8 cellular contexts compared by ENCODE assay signal in genomic region chr18:63322908-63323634, GRCh38. TPM values are rescaled to one million over a fixed set of nuclear protein-coding genes. Genes with fewer than 3 reads are reported as not detected.
DNase-seq lines count a peak whose midpoint lies in the region; ATAC-seq, FAIRE-seq and TF ChIP-seq lines count a peak whose summit lies in the region.

No MANE protein-coding gene starts in this region.

- H3K27me3 ChIP-seq in brain microvascular endothelial cell (replicated peaks) = peaks cover 2% of the 10 kb centered on the region

- peak; percentile 46 for DNase-seq in A172 (ENCODE audit: low spot score)
- DNase-seq in GM12865 (ENCODE audit: low read depth) = peak; percentile 80
- DNase-seq in NCI-H146 (lab: John Stamatoyannopoulos, UW) = peak; percentile 82
- peak; percentile 4 to 54 for DNase-seq in SW 1271 (lab: John Stamatoyannopoulos, UW)
- peak; percentile 51 for DNase-seq in brain microvascular endothelial cell
- DNase-seq in stimulated activated CD4-positive, alpha-beta T cell treated with anti-CD3 and anti-CD28 coated beads, Interleukin-2, amount 100 ng/mL, for 24 hours = peak; percentile 47 to 60

- H3K36me3 ChIP-seq in brain microvascular endothelial cell (replicated peaks) = no peaks in the 10 kb centered on the region

- H3K27ac ChIP-seq in brain microvascular endothelial cell = no peak overlapping the region

- in situ Hi-C loops in brain microvascular endothelial cell (cut with HindIII; ENCODE audit: low pct_ligation_motif_present, low sequenced_read_pairs) = loop anchor here (10.0 kb wide), 1 partner anchor 188 kb away; no protein-coding TSS in a partner anchor

- TF ChIP-seq CTCF in GM12865 (IDR thresholded peaks at IDR 0.05; ENCODE audit: insufficient read depth, low read depth, low read length, missing control alignments) (peak; percentile 63), brain microvascular endothelial cell (IDR thresholded peaks at IDR 0.05; ENCODE audit: low read depth, low read length, missing control alignments) (peak; percentile 81)

- no peak overlapping the region for H3K4me3 ChIP-seq in GM12865 (ENCODE audit: low read depth, low read length)
- H3K4me3 ChIP-seq in brain microvascular endothelial cell (ENCODE audit: low read depth, low read length) = no peak overlapping the region

- peak; percentile 49 for FAIRE-seq in islet of Langerhans (lab: Jason Lieb, UNC)

- no peak for ATAC-seq in GM19397 (IDR thresholded peaks at IDR 0.05; ENCODE audit: unreplicated experiment)

RNA-seq across cellular contexts. Expression of gene BCL2, which starts 3.5 kb away (rescaled TPM):
- total RNA-seq in A172 (2014; rRNA removed; shearing (Covaris generic)) = 2.5 and 3.7 TPM in 2 replicates

RNA-seq across cellular contexts. Expression of gene KDSR, which starts 43.9 kb away (rescaled TPM):
- total RNA-seq in A172 (2014; rRNA removed; shearing (Covaris generic)) = 24.0 and 32.9 TPM in 2 replicates

Comparison
In these comparisons a context has a peak if more than half of its experiments do, and no peak if none do; other contexts are left out.
1. DNase-seq: peak in every context shown above with its lines; median percentile 82 in NCI-H146; 80 in GM12865; 54 in stimulated activated CD4-positive, alpha-beta T cell treated with anti-CD3 and anti-CD28 coated beads, Interleukin-2, amount 100 ng/mL, for 24 hours; 51 in brain microvascular endothelial cell; 46 in A172; 29 in SW 1271.